In the genomic region with DNA sequence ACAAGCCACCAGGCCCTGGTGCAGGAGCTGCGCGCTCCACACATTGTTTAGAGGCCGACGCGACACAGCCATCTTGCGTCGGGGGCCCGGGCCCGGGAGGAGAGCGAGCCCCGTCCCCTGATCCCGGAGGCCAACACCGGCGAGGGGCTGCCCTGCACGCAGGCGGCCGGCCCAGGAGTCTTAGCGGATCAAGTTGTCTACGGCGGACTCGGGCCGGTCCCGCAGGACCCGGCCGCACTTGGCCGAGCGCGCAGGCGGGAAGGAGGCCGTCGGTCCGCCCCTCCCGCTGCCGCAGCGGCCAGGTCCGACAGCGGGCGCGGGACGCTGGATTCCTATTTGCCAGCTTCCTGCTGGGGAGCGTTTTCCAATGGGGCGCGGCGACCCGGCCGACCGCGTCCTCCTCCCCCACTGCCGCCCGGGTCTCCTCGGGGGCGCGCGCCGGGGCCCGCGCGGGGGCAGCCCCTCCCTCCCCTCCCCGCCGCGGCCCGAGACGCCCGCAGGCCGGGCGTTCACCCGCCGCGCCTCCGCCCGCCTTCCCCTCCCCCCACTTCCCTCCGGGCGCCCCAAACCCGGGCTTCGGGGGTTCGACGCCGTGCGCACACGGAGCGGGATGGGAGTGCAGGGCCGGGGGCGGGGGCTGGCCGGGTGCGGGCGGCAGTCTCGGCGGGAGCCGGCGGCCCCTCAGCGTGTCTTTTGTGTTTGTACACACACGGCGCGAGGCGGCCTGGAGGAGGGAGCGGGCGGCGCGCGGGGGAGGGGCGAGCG, we compare ENCODE assay signal across 8 cellular contexts. TPM values are rescaled to one million over a fixed set of nuclear protein-coding genes. Genes with fewer than 3 reads are reported as not detected.
A peak's percentile ranks its signal among the peaks of the same experiment; 100 is the strongest.
DNase-seq lines count a peak whose midpoint lies in the region; ATAC-seq and TF ChIP-seq lines count a peak whose summit lies in the region.

No MANE protein-coding gene starts in this region.

- DNase-seq in CD14-positive monocyte (ENCODE audit: low spot score) (no peak), NCI-H2196 (lab: John Stamatoyannopoulos, UW; ENCODE audit: unreplicated experiment) (peak; percentile 88), endodermal cell (peak; percentile 92), mesenchymal stem cell (peak; percentile 84)
- DNase-seq in activated CD4-positive, alpha-beta T cell treated with anti-CD3 and anti-CD28 coated beads, Interleukin-2, amount 50 U/mL, for 1 hour: peak; percentile 47
- peak; percentile 17 to 76 (median 58) for DNase-seq in stimulated activated naive CD4-positive, alpha-beta T cell (lab: John Stamatoyannopoulos, UW)

- peak overlapping the region; percentile 95 for H3K4me2 ChIP-seq in mesenchymal stem cell (ENCODE audit: low read length, poor library complexity, severe bottlenecking)

- TF ChIP-seq CTCF in CD14-positive monocyte (IDR thresholded peaks at IDR 0.05) (no peak), endodermal cell (conservative IDR thresholded peaks at IDR 0.05) (no peak)

- H3K9me3 ChIP-seq in endodermal cell (ENCODE audit: control insufficient read depth, low read length) (no peaks in the 10 kb centered on the region), mesenchymal stem cell (ENCODE audit: control insufficient read depth, low read length) (no peaks in the 10 kb centered on the region)

- H2AK5ac ChIP-seq in mesenchymal stem cell (ENCODE audit: low read length, severe bottlenecking): no peak overlapping the region

- H3K4me3 ChIP-seq in endodermal cell (ENCODE audit: low read length) (peak overlapping the region; percentile 85), mesenchymal stem cell (ENCODE audit: insufficient read depth in 1 of 2, low read depth in 1 of 2, low read length in 2 of 2) (peak overlapping the region; percentile 80 to 81)

- H2BK12ac ChIP-seq in mesenchymal stem cell (ENCODE audit: low read length in 2 of 2): peak overlapping the region in 1 of 2 experiments; percentile 72

- peak overlapping the region; percentile 48 for H4K91ac ChIP-seq in mesenchymal stem cell (ENCODE audit: low read length)

- H3K27me3 Mint-ChIP-seq in CD14-positive monocyte (ENCODE audit: low read depth in 3 of 3) (no peaks in the 10 kb centered on the region), endodermal cell (ENCODE audit: insufficient read depth) (no peaks in the 10 kb centered on the region)

- H3K27ac ChIP-seq in endodermal cell (ENCODE audit: low read depth, low read length) (peak overlapping the region; percentile 97), mesenchymal stem cell (ENCODE audit: low read length, poor library complexity, severe bottlenecking) (peak overlapping the region; percentile 87)

- H3K36me3 ChIP-seq in endodermal cell (ENCODE audit: control insufficient read depth, insufficient read depth, low read length) (peaks cover 28% of the 10 kb centered on the region), mesenchymal stem cell (ENCODE audit: control insufficient read depth in 1 of 2, insufficient read depth in 2 of 2, low read depth in 1 of 2, low read length in 2 of 2) (peaks cover 0 to 26% of the 10 kb centered on the region in 2 experiments)

- H3K4me1 Mint-ChIP-seq in CD14-positive monocyte (peaks cover 37% of the 10 kb centered on the region), endodermal cell (peaks cover 31% of the 10 kb centered on the region)

- peak overlapping the region; percentile 40 to 89 for H3K4ac ChIP-seq in mesenchymal stem cell (ENCODE audit: low read depth in 1 of 2, low read length in 2 of 2)

- H2BK120ac ChIP-seq in mesenchymal stem cell (ENCODE audit: low read depth, low read length): peak overlapping the region; percentile 95

- H3K79me1 ChIP-seq in mesenchymal stem cell (replicated peaks; ENCODE audit: low read length, poor library complexity, severe bottlenecking): peaks cover 4% of the 10 kb centered on the region

- H3K14ac ChIP-seq in mesenchymal stem cell (ENCODE audit: low read length in 2 of 2): peak overlapping the region in 1 of 2 experiments; percentile 88

- H2BK15ac ChIP-seq in mesenchymal stem cell (ENCODE audit: low read depth, poor library complexity, severe bottlenecking): peak overlapping the region; percentile 19

- peak; percentile 52 for ATAC-seq in GM19023 (IDR thresholded peaks at IDR 0.05; ENCODE audit: unreplicated experiment)
- ATAC-seq in HG03108 (IDR thresholded peaks at IDR 0.05; ENCODE audit: unreplicated experiment): peak; percentile 33

- peak overlapping the region; percentile 92 to 99 (median 96) for H3K27ac Mint-ChIP-seq in CD14-positive monocyte
- H3K27ac Mint-ChIP-seq in endodermal cell: peak overlapping the region; percentile 96

- H3K36me3 Mint-ChIP-seq in CD14-positive monocyte: peaks cover 41 to 53% of the 10 kb centered on the region in 2 donors
- peaks cover 42% of the 10 kb centered on the region for H3K36me3 Mint-ChIP-seq in endodermal cell (ENCODE audit: low read depth)

- peak overlapping the region; percentile 95 to 100 for H3K4me3 Mint-ChIP-seq in CD14-positive monocyte
- peak overlapping the region; percentile 100 for H3K4me3 Mint-ChIP-seq in endodermal cell

- H3K9me3 Mint-ChIP-seq in CD14-positive monocyte (peaks cover 0 to 5% (median 2%) of the 10 kb centered on the region in 7 donors), endodermal cell (no peaks in the 10 kb centered on the region)

- H3K18ac ChIP-seq in mesenchymal stem cell (ENCODE audit: low read depth in 1 of 2, low read length in 2 of 2): peak overlapping the region; percentile 65 to 99

- H3K9ac ChIP-seq in endodermal cell (ENCODE audit: extremely low read depth, low read length, poor library complexity, severe bottlenecking) (peak overlapping the region; percentile 86), mesenchymal stem cell (ENCODE audit: low read length) (peak overlapping the region; percentile 88)

- intact Hi-C loops in CD14-positive monocyte (cut with micrococcal nuclease): loop anchor here (1.0 to 10.0 kb wide), 3 partner anchors 35 to 123 kb away; a partner anchor contains a TSS

- H3K4me1 ChIP-seq in endodermal cell (ENCODE audit: control insufficient read depth, insufficient read depth, low read length) (peaks cover 7% of the 10 kb centered on the region), mesenchymal stem cell (ENCODE audit: control insufficient read depth, insufficient read depth, low read depth, low read length) (no peaks in the 10 kb centered on the region)

- H4K8ac ChIP-seq in mesenchymal stem cell (ENCODE audit: low read length): peak overlapping the region; percentile 92

- H2AFZ ChIP-seq in mesenchymal stem cell (ENCODE audit: low read depth, low read length): peak overlapping the region; percentile 95

- H3K23ac ChIP-seq in mesenchymal stem cell (ENCODE audit: low read length in 2 of 2): peak overlapping the region in 1 of 2 experiments; percentile 80

- H3K27me3 ChIP-seq in endodermal cell (ENCODE audit: control insufficient read depth, insufficient read depth, low read length, poor library complexity, severe bottlenecking): no peaks in the 10 kb centered on the region
- H3K27me3 ChIP-seq in mesenchymal stem cell (ENCODE audit: control insufficient read depth in 1 of 2, insufficient read depth in 1 of 2, low read length in 2 of 2): no peaks in the 10 kb centered on the region

- WGBS in endodermal cell (ENCODE audit: insufficient coverage in 1 of 2, insufficient read length in 1 of 2), 2 experiments: 0% methylated on average over 10 to 102 of the region's 102 CpGs
- WGBS in mesenchymal stem cell: 2% methylated on average over 63 of the region's 102 CpGs

- peak overlapping the region; percentile 88 for H2BK5ac ChIP-seq in mesenchymal stem cell (ENCODE audit: low read depth, low read length, poor library complexity, severe bottlenecking)

RNA-seq across cellular contexts. Expression of a gene that starts 0.5 kb away (rescaled TPM):
- polyA plus RNA-seq in CD14-positive monocyte: 1,000 to 10,000 TPM; 1,812 to 1,826 TPM
- 100 to 1,000 TPM; 733 to 829 TPM for total RNA-seq in endodermal cell
- 1,298 TPM for polyA plus RNA-seq in endodermal cell (2013, experiment 1 of 2)
- 1,242 TPM for polyA plus RNA-seq in endodermal cell (2013, experiment 2 of 2)
- 591 TPM for polyA plus RNA-seq in mesenchymal stem cell (2013, experiment 1 of 2)
- polyA plus RNA-seq in mesenchymal stem cell (2013, experiment 2 of 2): 615 TPM
